Comparison of ENCODE assay signal across 8 cellular contexts in genomic region chr11:47269002-47269828, GRCh38.
DNase-seq lines count a peak whose midpoint lies in the region; ATAC-seq, FAIRE-seq and TF ChIP-seq lines count a peak whose summit lies in the region.

No MANE protein-coding gene starts in this region.

- TF ChIP-seq CTCF in choroid plexus epithelial cell (conservative IDR thresholded peaks at IDR 0.05; ENCODE audit: low read depth, low read length), result peak; percentile 40

- H3K27me3 ChIP-seq in layer of hippocampus (ENCODE audit: control insufficient read depth, insufficient read depth, low read length), result no peaks in the 10 kb centered on the region

- peak; percentile 62 for ATAC-seq in HG03432 (IDR thresholded peaks at IDR 0.05; ENCODE audit: unreplicated experiment)

- H3K27ac ChIP-seq in layer of hippocampus (ENCODE audit: low read depth, low read length), result peak overlapping the region; percentile 96

- DNase-seq in AML-193 (lab: John Stamatoyannopoulos, UW), result peak; percentile 90 to 91
- DNase-seq in GM19239 (ENCODE audit: insufficient read length, low spot score), result peak; percentile 83
- peak; percentile 31 for DNase-seq in NCI-H510A (lab: John Stamatoyannopoulos, UW)
- DNase-seq in activated CD4-positive, alpha-beta T cell treated with anti-CD3 and anti-CD28 coated beads for 4 hours, result peak; percentile 81 to 87
- peak; percentile 90 for DNase-seq in choroid plexus epithelial cell (ENCODE audit: low read depth)
- peak; percentile 56 to 83 (median 70) for DNase-seq in stimulated activated CD4-positive, alpha-beta T cell treated with anti-CD3 and anti-CD28 coated beads, Interleukin-1b, Interleukin-23, amount 100 ng/mL, for 24 hours (ENCODE audit: low read depth in 4 of 4, low spot score in 1 of 4)

- FAIRE-seq in GM19239 (lab: Jason Lieb, UNC), result peak; percentile 14

- peak overlapping the region; percentile 80 for H3K4me3 ChIP-seq in choroid plexus epithelial cell (ENCODE audit: low read depth, low read length)

Comparison
In these comparisons a context has a peak if more than half of its experiments do, and no peak if none do; other contexts are left out.
1. Peak in every context shown above with its lines: DNase-seq, ATAC-seq, H3K4me3 ChIP-seq and H3K27ac ChIP-seq.
2. DNase-seq: peak in every context shown above with its lines; median percentile 90 in AML-193; 90 in choroid plexus epithelial cell; 84 in activated CD4-positive, alpha-beta T cell treated with anti-CD3 and anti-CD28 coated beads for 4 hours; 83 in GM19239; 70 in stimulated activated CD4-positive, alpha-beta T cell treated with anti-CD3 and anti-CD28 coated beads, Interleukin-1b, Interleukin-23, amount 100 ng/mL, for 24 hours; 31 in NCI-H510A.